Comparison of ENCODE assay signal across 8 cellular contexts in the genomic region with DNA sequence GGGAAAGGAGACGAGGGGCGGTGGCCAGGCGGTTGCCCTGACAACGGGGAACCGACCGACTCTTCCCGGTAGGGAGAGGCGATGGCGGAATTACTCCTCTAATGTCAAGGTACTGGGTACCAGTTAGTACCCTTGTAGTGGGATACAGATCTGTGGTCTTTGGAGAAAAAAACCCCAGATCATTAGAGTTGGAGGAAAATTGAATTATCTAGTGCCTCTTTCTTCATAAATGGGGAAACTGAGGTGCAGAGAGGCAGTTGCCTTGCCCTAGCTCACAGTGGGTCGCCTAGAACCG. TPM values are rescaled to one million over a fixed set of nuclear protein-coding genes. Genes with fewer than 3 reads are reported as not detected.
A peak's percentile ranks its signal among the peaks of the same experiment; 100 is the strongest.
DNase-seq lines count a peak whose midpoint lies in the region; ATAC-seq and TF ChIP-seq lines count a peak whose summit lies in the region.

No MANE protein-coding gene starts in this region.

- no peaks in the 10 kb centered on the region for H3K27me3 ChIP-seq in right lobe of liver
- no peaks in the 10 kb centered on the region for H3K27me3 ChIP-seq in thyroid gland

- H3K27me3 Mint-ChIP-seq in activated CD8-positive, alpha-beta memory T cell treated with anti-CD3 and anti-CD28 coated beads, Interleukin-2, amount 10 ng/mL, durations not matched to agents 7 days and 5 days, result no peaks in the 10 kb centered on the region
- peaks cover 17% of the 10 kb centered on the region for H3K27me3 Mint-ChIP-seq in brain

- H3K36me3 ChIP-seq in right lobe of liver, result no peaks in the 10 kb centered on the region
- H3K36me3 ChIP-seq in thyroid gland, result no peaks in the 10 kb centered on the region

- DNase-seq in activated CD8-positive, alpha-beta memory T cell treated with anti-CD3 and anti-CD28 coated beads, Interleukin-2, amount 10 ng/mL, durations not matched to agents 7 days and 5 days, result no peak
- DNase-seq in activated CD8-positive, alpha-beta memory T cell treated with anti-CD3 and anti-CD28 coated beads, Interleukin-2, amount 50 U/mL, for 48 hours, result no peak
- DNase-seq in right lobe of liver (no peak), thyroid gland (no peak), DMS153 (lab: John Stamatoyannopoulos, UW) (no peak), NCI-H82 (lab: John Stamatoyannopoulos, UW) (no peak)

- H3K4me1 ChIP-seq in right lobe of liver (peaks cover 0 to 18% (median 0%) of the 10 kb centered on the region in 4 donors), thyroid gland (peaks cover 57 to 80% of the 10 kb centered on the region in 2 donors)

- H3K4me3 ChIP-seq in right lobe of liver (peak overlapping the region; percentile 83 to 92 (median 91)), thyroid gland (replicated peaks in 1 of 3) (peak overlapping the region; percentile 36 to 94 (median 69))

- H3K36me3 Mint-ChIP-seq in activated CD8-positive, alpha-beta memory T cell treated with anti-CD3 and anti-CD28 coated beads, Interleukin-2, amount 10 ng/mL, durations not matched to agents 7 days and 5 days, result peaks cover 2% of the 10 kb centered on the region
- no peaks in the 10 kb centered on the region for H3K36me3 Mint-ChIP-seq in brain

- H3K27ac Mint-ChIP-seq in activated CD8-positive, alpha-beta memory T cell treated with anti-CD3 and anti-CD28 coated beads, Interleukin-2, amount 10 ng/mL, durations not matched to agents 7 days and 5 days, result peak overlapping the region; percentile 100
- H3K27ac Mint-ChIP-seq in brain, result peak overlapping the region; percentile 100

- peak overlapping the region; percentile 93 to 94 (median 94) for H3K27ac ChIP-seq in right lobe of liver
- H3K27ac ChIP-seq in thyroid gland, result peak overlapping the region; percentile 91 to 99 (median 98)

- peaks cover 29% of the 10 kb centered on the region for H3K4me1 Mint-ChIP-seq in activated CD8-positive, alpha-beta memory T cell treated with anti-CD3 and anti-CD28 coated beads, Interleukin-2, amount 10 ng/mL, durations not matched to agents 7 days and 5 days
- peaks cover 38% of the 10 kb centered on the region for H3K4me1 Mint-ChIP-seq in brain

- no peak for ATAC-seq in activated CD8-positive, alpha-beta memory T cell treated with anti-CD3 and anti-CD28 coated beads, Interleukin-2, amount 10 ng/mL, durations not matched to agents 7 days and 5 days
- ATAC-seq in right lobe of liver (no peak), HG03354 (IDR thresholded peaks at IDR 0.05; ENCODE audit: poor library complexity, severe bottlenecking, unreplicated experiment) (no peak)

- TF ChIP-seq POLR2A in right lobe of liver (IDR thresholded peaks at IDR 0.05) (no peak), thyroid gland (IDR thresholded peaks at IDR 0.05) (no peak)

- H3K9me3 ChIP-seq in right lobe of liver, result no peaks in the 10 kb centered on the region
- H3K9me3 ChIP-seq in thyroid gland, result no peaks in the 10 kb centered on the region

- no peak for TF ChIP-seq CTCF in brain (conservative IDR thresholded peaks at IDR 0.05)
- TF ChIP-seq CTCF in right lobe of liver (IDR thresholded peaks at IDR 0.05), result no peak
- no peak for TF ChIP-seq CTCF in thyroid gland (IDR thresholded peaks at IDR 0.05)

- CTCF ChIA-PET in activated CD8-positive, alpha-beta memory T cell treated with anti-CD3 and anti-CD28 coated beads, Interleukin-2, amount 10 ng/mL, durations not matched to agents 7 days and 5 days (lab: Charles Lee), result interaction anchor here (0.8 to 4.5 kb wide), 10 partner anchors 9 to 298 kb away, joined by 3 to 31 read pairs (median 4); no protein-coding TSS in a partner anchor

- H3K9me3 Mint-ChIP-seq in activated CD8-positive, alpha-beta memory T cell treated with anti-CD3 and anti-CD28 coated beads, Interleukin-2, amount 10 ng/mL, durations not matched to agents 7 days and 5 days (ENCODE audit: low read depth), result peaks cover 2% of the 10 kb centered on the region
- peaks cover 0 to 6% (median 2%) of the 10 kb centered on the region in 5 experiments for H3K9me3 Mint-ChIP-seq in brain

- peak overlapping the region; percentile 96 for H3K4me3 Mint-ChIP-seq in activated CD8-positive, alpha-beta memory T cell treated with anti-CD3 and anti-CD28 coated beads, Interleukin-2, amount 10 ng/mL, durations not matched to agents 7 days and 5 days
- peak overlapping the region; percentile 95 to 100 (median 98) for H3K4me3 Mint-ChIP-seq in brain

- intact Hi-C loops in right lobe of liver (cut with DNase I) (no loop called here), thyroid gland (cut with DNase I) (no loop called here)

- 0% methylated on average over 11 of the region's 11 CpGs for WGBS in right lobe of liver (ENCODE audit: insufficient coverage, low coverage, low lambda C conversion rate, missing lambda C conversion rate)
- 0 to 1% methylated on average over 11 of the region's 11 CpGs for WGBS in thyroid gland, 2 donors

RNA-seq across cellular contexts. Expression of gene PEF1, which starts 0.5 kb away (rescaled TPM):
- 10 to 100 TPM; 45.9 to 47.1 TPM for total RNA-seq in activated CD8-positive, alpha-beta memory T cell treated with anti-CD3 and anti-CD28 coated beads, Interleukin-2, amount 10 ng/mL, durations not matched to agents 7 days and 5 days
- polyA plus RNA-seq in brain (ENCODE audit: insufficient read depth, low read depth, low replicate concordance), result 142 TPM
- 10 to 100 TPM; 23.9 to 47.5 (median 32.5) TPM for total RNA-seq in right lobe of liver
- 100 to 1,000 TPM; 180 to 355 (median 312) TPM for total RNA-seq in thyroid gland

RNA-seq across cellular contexts. Expression of gene HCRTR1, which starts 27.7 kb away (rescaled TPM):
- not detected for total RNA-seq in activated CD8-positive, alpha-beta memory T cell treated with anti-CD3 and anti-CD28 coated beads, Interleukin-2, amount 10 ng/mL, durations not matched to agents 7 days and 5 days
- not detected for polyA plus RNA-seq in brain (ENCODE audit: insufficient read depth, low read depth, low replicate concordance)
- total RNA-seq in right lobe of liver (not detected), thyroid gland (1 to 10 TPM in 2 of 4 donors, under 1 TPM in 2; 0.40 to 5.6 (median 1.3) TPM)

RNA-seq across cellular contexts. Expression of gene COL16A1, which starts 58.6 kb away (rescaled TPM):
- not detected for total RNA-seq in activated CD8-positive, alpha-beta memory T cell treated with anti-CD3 and anti-CD28 coated beads, Interleukin-2, amount 10 ng/mL, durations not matched to agents 7 days and 5 days
- polyA plus RNA-seq in brain (ENCODE audit: insufficient read depth, low read depth, low replicate concordance), result 4.9 TPM
- total RNA-seq in right lobe of liver, result 1 to 10 TPM in 5 of 6 experiments, under 1 TPM in 1; 0.73 to 3.5 (median 1.9) TPM
- 100 to 1,000 TPM in 2 of 4 donors, 10 to 100 TPM in 2; 61.3 to 121 (median 97.1) TPM for total RNA-seq in thyroid gland

Comparison
In these comparisons a context has a peak if more than half of its experiments do, and no peak if none do; other contexts are left out.
1. RNA of gene COL16A1, which starts 58.6 kb away (total RNA-seq): 61.3 to 121 TPM in thyroid gland; 0.73 to 3.5 TPM in right lobe of liver and not detected in activated CD8-positive, alpha-beta memory T cell treated with anti-CD3 and anti-CD28 coated beads, Interleukin-2, amount 10 ng/mL, durations not matched to agents 7 days and 5 days; every median in the first group is over 10 times any median in the second.